ENCODE assay signal across 1 cellular context in genomic region chr11:65609711-65610110, GRCh38.
TF ChIP-seq lines count a peak whose summit lies in the region.

No MANE protein-coding gene starts in this region.

TF ChIP-seq in H1, 55 proteins besides CTCF, POLR2A, EP300 and RAD21:
- TF ChIP-seq SP1 (IDR thresholded peaks at IDR 0.05; ENCODE audit: low read depth, low read length), result no peak
- TF ChIP-seq CEBPB (IDR thresholded peaks at IDR 0.05; ENCODE audit: low read depth, low read length), result no peak
- TF ChIP-seq NRF1 (IDR thresholded peaks at IDR 0.05; ENCODE audit: low read depth, low read length), result no peak
- no peak for TF ChIP-seq SIX5 (IDR thresholded peaks at IDR 0.05; ENCODE audit: low read depth, low read length)
- TF ChIP-seq CREB1 (IDR thresholded peaks at IDR 0.05), result no peak
- no peak for TF ChIP-seq YY1 (IDR thresholded peaks at IDR 0.05; ENCODE audit: low read depth, low read length)
- TF ChIP-seq CHD2 (IDR thresholded peaks at IDR 0.05; ENCODE audit: low read length), result no peak
- no peak for TF ChIP-seq SAP30 (IDR thresholded peaks at IDR 0.05; ENCODE audit: insufficient read depth, insufficient replicate concordance, low read length)
